ENCODE assay signal across 8 cellular contexts in the genomic region with DNA sequence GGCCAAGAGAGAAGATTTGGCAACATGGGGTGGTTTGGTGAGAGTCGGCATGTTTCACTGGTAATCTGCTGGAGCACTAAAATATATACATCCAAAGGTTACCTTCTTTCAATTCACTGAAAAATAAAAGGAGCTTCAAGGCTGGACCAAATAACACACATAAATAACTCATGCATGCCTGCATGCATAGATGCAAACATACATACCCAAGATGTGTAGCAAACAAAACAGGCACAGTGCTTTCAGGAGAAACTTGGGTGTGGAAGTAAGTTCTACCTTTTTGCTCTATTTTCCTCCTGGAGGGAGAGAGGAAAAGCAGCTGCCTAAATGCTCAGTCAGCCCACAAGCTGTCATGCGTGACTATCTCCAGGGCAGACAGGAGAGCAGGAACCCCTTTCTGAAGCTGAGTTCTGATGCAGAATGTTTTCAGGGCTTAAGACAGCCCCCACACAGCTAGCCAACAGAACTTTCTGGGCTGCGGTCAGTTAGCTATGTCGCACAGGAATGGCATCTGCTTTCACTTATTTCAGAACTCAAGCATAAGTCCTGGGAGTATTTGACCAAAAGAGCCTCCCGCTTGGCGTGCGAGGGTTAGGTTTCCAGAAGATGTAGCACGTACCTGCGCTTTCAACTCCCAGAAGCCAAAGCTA.
DNase-seq lines count a peak whose midpoint lies in the region; ATAC-seq and TF ChIP-seq lines count a peak whose summit lies in the region.

No MANE protein-coding gene starts in this region.

- peaks cover 0 to 9% (median 0%) of the 10 kb centered on the region in 5 donors for H3K36me3 Mint-ChIP-seq in naive thymus-derived CD4-positive, alpha-beta T cell

- DNase-seq in CD1c-positive myeloid dendritic cell (ENCODE audit: extremely low spot score) (peak; percentile 84), SIG-M5 treated with dmso at 0.1 percent for 504 hours (lab: John Stamatoyannopoulos, UW; ENCODE audit: unreplicated experiment) (peak; percentile 91), foreskin keratinocyte (no peak)
- no peak for DNase-seq in naive thymus-derived CD4-positive, alpha-beta T cell
- DNase-seq in activated effector memory CD4-positive, alpha-beta T cell treated with anti-CD3 and anti-CD28 coated beads, Interleukin-2, amount 50 U/mL, for 16 hours = no peak

- H3K9me3 ChIP-seq in duodenal mucosa (ENCODE audit: control insufficient read depth in 1 of 2, low read length in 2 of 2) = no peaks in the 10 kb centered on the region
- no peaks in the 10 kb centered on the region for H3K9me3 ChIP-seq in naive thymus-derived CD4-positive, alpha-beta T cell (ENCODE audit: control insufficient read depth in 2 of 3, low read length in 3 of 3)

- peak overlapping the region; percentile 79 for H3K9ac ChIP-seq in duodenal mucosa (ENCODE audit: low read depth in 1 of 2, low read length in 2 of 2)

- ATAC-seq in GM19025 (IDR thresholded peaks at IDR 0.05; ENCODE audit: low read depth, unreplicated experiment) = peak; percentile 32
- peak; percentile 50 for ATAC-seq in HG03135 (IDR thresholded peaks at IDR 0.05; ENCODE audit: unreplicated experiment)
- ATAC-seq in naive thymus-derived CD4-positive, alpha-beta T cell = no peak
- no peak for ATAC-seq in foreskin keratinocyte

- no peak for TF ChIP-seq CTCF in foreskin keratinocyte (conservative IDR thresholded peaks at IDR 0.05)

- no peaks in the 10 kb centered on the region for H3K27me3 ChIP-seq in duodenal mucosa (ENCODE audit: control insufficient read depth in 1 of 2, insufficient read depth in 2 of 2, low read length in 2 of 2)
- no peaks in the 10 kb centered on the region for H3K27me3 ChIP-seq in naive thymus-derived CD4-positive, alpha-beta T cell (ENCODE audit: control insufficient read depth in 2 of 2, insufficient read depth in 2 of 2, low read length in 2 of 2)
- no peaks in the 10 kb centered on the region for H3K27me3 ChIP-seq in foreskin keratinocyte

- H3K4me1 Mint-ChIP-seq in naive thymus-derived CD4-positive, alpha-beta T cell = peaks cover 58 to 79% (median 71%) of the 10 kb centered on the region in 7 donors

- peaks cover 76% of the 10 kb centered on the region in 2 donors for H3K4me1 ChIP-seq in duodenal mucosa (ENCODE audit: control insufficient read depth in 1 of 2, insufficient read depth in 2 of 2, low read length in 2 of 2)
- H3K4me1 ChIP-seq in naive thymus-derived CD4-positive, alpha-beta T cell (ENCODE audit: control insufficient read depth in 2 of 2, insufficient read depth in 2 of 2, low read length in 2 of 2) = peaks cover 36 to 55% of the 10 kb centered on the region in 2 donors
- no peaks in the 10 kb centered on the region for H3K4me1 ChIP-seq in foreskin keratinocyte

- no peaks in the 10 kb centered on the region for H3K27me3 Mint-ChIP-seq in naive thymus-derived CD4-positive, alpha-beta T cell

- H3K4me3 Mint-ChIP-seq in naive thymus-derived CD4-positive, alpha-beta T cell = peak overlapping the region; percentile 17 to 87 (median 80)

- H3K4me3 ChIP-seq in duodenal mucosa (ENCODE audit: low read depth in 1 of 2, low read length in 2 of 2) = peak overlapping the region; percentile 33 to 38
- peak overlapping the region; percentile 41 for H3K4me3 ChIP-seq in naive thymus-derived CD4-positive, alpha-beta T cell (ENCODE audit: low read length)

- no peaks in the 10 kb centered on the region for H3K36me3 ChIP-seq in duodenal mucosa (ENCODE audit: control insufficient read depth in 1 of 2, insufficient read depth in 2 of 2, low read length in 2 of 2)
- H3K36me3 ChIP-seq in naive thymus-derived CD4-positive, alpha-beta T cell (ENCODE audit: control insufficient read depth in 2 of 3, insufficient read depth in 3 of 3, low read length in 3 of 3) = no peaks in the 10 kb centered on the region

- intact Hi-C loops in naive thymus-derived CD4-positive, alpha-beta T cell (cut with micrococcal nuclease) = loop anchor here (2.0 to 5.0 kb wide), 5 partner anchors 16 to 190 kb away; no protein-coding TSS in a partner anchor

- POLR2A ChIA-PET in naive thymus-derived CD4-positive, alpha-beta T cell (lab: Charles Lee) = interaction anchor here (1.1 to 4.3 kb wide), 4 partner anchors 13 to 361 kb away, joined by 3 to 22 read pairs (median 6); no protein-coding TSS in a partner anchor

- CTCF ChIA-PET in naive thymus-derived CD4-positive, alpha-beta T cell (lab: Charles Lee) = interaction anchor here (0.5 to 1.1 kb wide), 2 partner anchors 60 to 360 kb away, joined by 3 read pairs; no protein-coding TSS in a partner anchor

- peak overlapping the region; percentile 88 to 97 (median 93) for H3K27ac Mint-ChIP-seq in naive thymus-derived CD4-positive, alpha-beta T cell

- H3K27ac ChIP-seq in duodenal mucosa (ENCODE audit: low read depth, low read length) (peak overlapping the region; percentile 87), foreskin keratinocyte (no peak overlapping the region)
- peak overlapping the region; percentile 79 for H3K27ac ChIP-seq in naive thymus-derived CD4-positive, alpha-beta T cell (ENCODE audit: low read depth, low read length)

- peaks cover 0 to 4% (median 0%) of the 10 kb centered on the region in 11 donors for H3K9me3 Mint-ChIP-seq in naive thymus-derived CD4-positive, alpha-beta T cell

Comparison
In these comparisons a context has a peak if more than half of its experiments do, and no peak if none do; other contexts are left out.
1. DNase-seq: peak in CD1c-positive myeloid dendritic cell (single experiment) and SIG-M5 treated with dmso at 0.1 percent for 504 hours (single experiment); none in naive thymus-derived CD4-positive, alpha-beta T cell (0 of 9), activated effector memory CD4-positive, alpha-beta T cell treated with anti-CD3 and anti-CD28 coated beads, Interleukin-2, amount 50 U/mL, for 16 hours (single experiment) and foreskin keratinocyte (0 of 2).
2. ATAC-seq: peak in GM19025 (single experiment) and HG03135 (single experiment); none in naive thymus-derived CD4-positive, alpha-beta T cell (single experiment) and foreskin keratinocyte (single experiment).